24 cellular contexts compared by ENCODE assay signal in the genomic region with DNA sequence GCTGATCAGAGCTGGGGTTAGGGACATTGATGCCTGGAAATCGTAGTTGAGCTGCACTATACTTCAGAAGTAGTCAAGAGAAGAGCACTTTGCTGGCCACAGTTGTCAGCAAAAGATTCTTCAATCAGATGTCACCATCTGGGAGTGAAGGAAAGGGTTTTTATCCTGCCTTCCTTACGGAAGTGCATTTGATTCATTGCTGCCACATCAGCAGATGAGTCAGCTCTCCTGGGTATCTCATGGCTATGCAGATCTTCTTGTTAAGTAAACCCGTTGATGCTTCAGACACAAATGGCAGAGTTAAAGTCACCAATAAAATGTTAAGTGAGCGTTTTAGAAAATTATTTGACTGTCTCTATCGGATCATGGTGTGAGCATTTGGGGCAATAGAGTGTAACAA.
A peak's percentile ranks its signal among the peaks of the same experiment; 100 is the strongest.
DNase-seq lines count a peak whose midpoint lies in the region; FAIRE-seq and TF ChIP-seq lines count a peak whose summit lies in the region.
"Had no signal": no experiment of that assay in that cellular context is flagged by ENCODE, and none has a peak within 500 bp of the region (broad histone marks: within the 10 kb centered on the region; RNA-seq: fewer than 3 reads in every experiment).

No MANE protein-coding gene starts in this region.

- H3K4me1 Mint-ChIP-seq in astrocyte (ENCODE audit: low read depth, unreplicated experiment) (peaks cover 3% of the 10 kb centered on the region), CD14-positive monocyte (no peaks in the 10 kb centered on the region)
- H3K4me1 Mint-ChIP-seq: CD4-positive, CD25-positive, alpha-beta regulatory T cell; central memory CD8-positive, alpha-beta T cell; naive thymus-derived CD8-positive, alpha-beta T cell had no signal

- H3K27ac ChIP-seq in astrocyte (ENCODE audit: low read depth, low read length): no peak overlapping the region
- H3K27ac ChIP-seq in smooth muscle cell (ENCODE audit: low read depth): peak overlapping the region; percentile 31
- H3K27ac ChIP-seq: upper lobe of right lung had no signal

- no peaks in the 10 kb centered on the region for H3K36me3 ChIP-seq in astrocyte (ENCODE audit: insufficient read depth, low read length)
- no peaks in the 10 kb centered on the region for H3K36me3 ChIP-seq in smooth muscle cell (ENCODE audit: low read depth)
- H3K36me3 ChIP-seq: upper lobe of right lung had no signal

- no peak for FAIRE-seq in astrocyte (lab: Jason Lieb, UNC)
- FAIRE-seq: TTC549 had no signal

- intact Hi-C loops in CD14-positive monocyte (cut with micrococcal nuclease): no loop called here

- H3K9me3 Mint-ChIP-seq in astrocyte (ENCODE audit: unreplicated experiment) (no peaks in the 10 kb centered on the region), CD14-positive monocyte (peaks cover 0 to 17% (median 3%) of the 10 kb centered on the region in 7 donors)
- H3K9me3 Mint-ChIP-seq: activated naive CD4-positive, alpha-beta T cell treated with anti-CD3 and anti-CD28 coated beads for 36 hours; central memory CD8-positive, alpha-beta T cell; H9; naive thymus-derived CD8-positive, alpha-beta T cell had no signal

- H3K27ac Mint-ChIP-seq in astrocyte (ENCODE audit: unreplicated experiment) (peak overlapping the region; percentile 3), CD14-positive monocyte (no peak overlapping the region)
- H3K27ac Mint-ChIP-seq: activated naive CD4-positive, alpha-beta T cell treated with anti-CD3 and anti-CD28 coated beads for 36 hours; CD4-positive, CD25-positive, alpha-beta regulatory T cell; H9; naive thymus-derived CD8-positive, alpha-beta T cell had no signal

- no peaks in the 10 kb centered on the region for H3K9me3 ChIP-seq in astrocyte (ENCODE audit: insufficient read depth, low read depth, low read length)
- H3K9me3 ChIP-seq in smooth muscle cell (replicated peaks; ENCODE audit: low read depth): no peaks in the 10 kb centered on the region
- H3K9me3 ChIP-seq: upper lobe of right lung had no signal

- no peaks in the 10 kb centered on the region for H3F3A ChIP-seq in smooth muscle cell (ENCODE audit: low read depth)

- H3K36me3 Mint-ChIP-seq in astrocyte (ENCODE audit: low read depth, unreplicated experiment) (no peaks in the 10 kb centered on the region), CD14-positive monocyte (no peaks in the 10 kb centered on the region)
- H3K36me3 Mint-ChIP-seq: CD4-positive, CD25-positive, alpha-beta regulatory T cell; naive thymus-derived CD8-positive, alpha-beta T cell had no signal

- no peaks in the 10 kb centered on the region for H4K20me1 ChIP-seq in astrocyte (ENCODE audit: insufficient read depth, low read length)
- H4K20me1 ChIP-seq in smooth muscle cell (ENCODE audit: low read depth): no peaks in the 10 kb centered on the region

- H3K4me3 Mint-ChIP-seq in astrocyte (ENCODE audit: unreplicated experiment) (no peak overlapping the region), CD14-positive monocyte (no peak overlapping the region)
- H3K4me3 Mint-ChIP-seq: activated naive CD4-positive, alpha-beta T cell treated with anti-CD3 and anti-CD28 coated beads for 36 hours; CD4-positive, CD25-positive, alpha-beta regulatory T cell; central memory CD8-positive, alpha-beta T cell; H9; naive thymus-derived CD8-positive, alpha-beta T cell had no signal

- H3K4me3 ChIP-seq in astrocyte (ENCODE audit: insufficient read depth, low read depth, low read length) (no peak overlapping the region), smooth muscle cell (no peak overlapping the region)
- H3K4me3 ChIP-seq: upper lobe of right lung had no signal

- 19% methylated on average over 5 of the region's 5 CpGs for WGBS in smooth muscle cell (ENCODE audit: low lambda C conversion rate)

- H3K27me3 Mint-ChIP-seq in astrocyte (ENCODE audit: low read depth, unreplicated experiment): no peaks in the 10 kb centered on the region
- no peaks in the 10 kb centered on the region for H3K27me3 Mint-ChIP-seq in CD14-positive monocyte (ENCODE audit: low read depth in 3 of 3)
- H3K27me3 Mint-ChIP-seq: CD4-positive, CD25-positive, alpha-beta regulatory T cell; central memory CD8-positive, alpha-beta T cell had no signal

- H3K79me2 ChIP-seq in astrocyte (ENCODE audit: insufficient read depth, low read length): no peaks in the 10 kb centered on the region
- no peaks in the 10 kb centered on the region for H3K79me2 ChIP-seq in smooth muscle cell (ENCODE audit: low read depth)

- H3K4me2 ChIP-seq in astrocyte (ENCODE audit: low read length): no peak overlapping the region
- peak overlapping the region; percentile 18 for H3K4me2 ChIP-seq in smooth muscle cell

- no peaks in the 10 kb centered on the region for H3K27me3 ChIP-seq in astrocyte (ENCODE audit: insufficient read depth, low read length)
- H3K27me3 ChIP-seq in smooth muscle cell (ENCODE audit: low read depth): peaks cover 19% of the 10 kb centered on the region
- H3K27me3 ChIP-seq: upper lobe of right lung had no signal

- peak; percentile 75 for DNase-seq in HT1080 (ENCODE audit: low read depth)
- peak; percentile 3 for DNase-seq in astrocyte (ENCODE audit: low read depth)
- peak; percentile 6 for DNase-seq in glomerular visceral epithelial cell (ENCODE audit: extremely low spot score)
- DNase-seq in smooth muscle cell (lab: John Stamatoyannopoulos, UW; ENCODE audit: unreplicated experiment): no peak
- no peak for DNase-seq in CD14-positive monocyte (ENCODE audit: low spot score)
- DNase-seq in ureter (ENCODE audit: low spot score): no peak
- no peak for DNase-seq in retina
- DNase-seq: activated CD8-positive, alpha-beta memory T cell treated with anti-CD3 and anti-CD28 coated beads for 24 hours; activated naive CD4-positive, alpha-beta T cell treated with anti-CD3 and anti-CD28 coated beads for 36 hours; activated T-cell treated with anti-CD3 and anti-CD28 coated beads, Interleukin-2, amount 50 U/mL, for 48 hours; CD4-positive, CD25-positive, alpha-beta regulatory T cell; effector CD4-positive, alpha-beta T cell; GF-D8; H9; left colon; naive thymus-derived CD8-positive, alpha-beta T cell; NCI-H1048; NCI-H1930; NCI-H2227 treated with DMSO at 0.1 percent for 48 hours; NCI-H774; SHP77 treated with DMSO at 0.1 percent for 48 hours; upper lobe of right lung had no signal

- H2AFZ ChIP-seq in astrocyte (ENCODE audit: low read depth, low read length) (peak overlapping the region; percentile 73), smooth muscle cell (ENCODE audit: low read depth) (peak overlapping the region; percentile 75)

- no peak for TF ChIP-seq CTCF in astrocyte (IDR thresholded peaks at IDR 0.05; ENCODE audit: insufficient read depth, low read depth, low read length)
- no peak for TF ChIP-seq CTCF in smooth muscle cell (IDR thresholded peaks at IDR 0.05; ENCODE audit: borderline replicate concordance, insufficient read depth, poor library complexity, severe bottlenecking)
- TF ChIP-seq CTCF in CD14-positive monocyte (IDR thresholded peaks at IDR 0.05): no peak

- H3K4me1 ChIP-seq in astrocyte (ENCODE audit: insufficient read depth, low read length) (no peaks in the 10 kb centered on the region), smooth muscle cell (ENCODE audit: low read depth) (no peaks in the 10 kb centered on the region)
- H3K4me1 ChIP-seq: upper lobe of right lung had no signal

- H3K9ac ChIP-seq in astrocyte (ENCODE audit: low read length): no peak overlapping the region
- H3K9ac ChIP-seq in smooth muscle cell (ENCODE audit: low read depth): no peak overlapping the region

Comparison
In these comparisons a context has a peak if more than half of its experiments do, and no peak if none do; other contexts are left out.
1. DNase-seq: peak in HT1080 (single experiment), astrocyte (single experiment) and glomerular visceral epithelial cell (single experiment); none in smooth muscle cell (single experiment), CD14-positive monocyte (single experiment), ureter (single experiment) and retina (single experiment).